ENCODE assay signal across 8 cellular contexts in the genomic region with DNA sequence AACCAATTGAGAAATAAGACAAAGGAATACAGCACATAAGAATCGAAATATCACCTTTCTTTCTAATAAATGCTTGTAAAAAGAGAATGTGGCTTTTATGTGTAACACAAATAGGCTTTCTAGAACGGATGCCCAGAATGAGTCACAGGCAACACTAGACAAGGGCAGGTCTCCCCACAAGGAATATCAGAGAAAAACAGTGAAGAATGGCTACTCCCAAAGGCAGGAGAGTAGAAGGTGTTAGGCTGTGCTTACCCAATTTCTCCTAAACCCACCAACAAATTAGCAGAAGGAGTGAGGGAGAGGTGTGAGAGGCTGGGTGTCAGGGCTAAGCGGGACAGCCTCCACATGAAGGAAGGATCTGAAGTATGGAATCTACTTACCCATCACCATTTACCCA. TPM values are rescaled to one million over a fixed set of nuclear protein-coding genes. Genes with fewer than 3 reads are reported as not detected.
DNase-seq lines count a peak whose midpoint lies in the region; ATAC-seq and TF ChIP-seq lines count a peak whose summit lies in the region.

No MANE protein-coding gene starts in this region.

- no peaks in the 10 kb centered on the region for H3K27me3 Mint-ChIP-seq in IgD-negative memory B cell
- no peaks in the 10 kb centered on the region for H3K27me3 Mint-ChIP-seq in effector memory CD8-positive, alpha-beta T cell

- no peak for TF ChIP-seq POLR2A in erythroblast (IDR thresholded peaks at IDR 0.05; ENCODE audit: low read length)

- peak overlapping the region; percentile 23; the same call in 1 of the 2 replicates for H3K4me3 ChIP-seq in GM08714 (ENCODE audit: low read length)

- peak overlapping the region in 2 of 4 donors; percentile 0 to 65 for H3K4me3 Mint-ChIP-seq in IgD-negative memory B cell
- H3K4me3 Mint-ChIP-seq in effector memory CD8-positive, alpha-beta T cell: peak overlapping the region; percentile 72 to 78

- peaks cover 31 to 40% (median 40%) of the 10 kb centered on the region in 3 donors for H3K4me1 Mint-ChIP-seq in IgD-negative memory B cell
- peaks cover 39 to 44% of the 10 kb centered on the region in 2 donors for H3K4me1 Mint-ChIP-seq in effector memory CD8-positive, alpha-beta T cell (ENCODE audit: low read depth in 2 of 2)

- H3K9me3 Mint-ChIP-seq in IgD-negative memory B cell: no peaks in the 10 kb centered on the region
- no peaks in the 10 kb centered on the region for H3K9me3 Mint-ChIP-seq in effector memory CD8-positive, alpha-beta T cell

- peaks cover 6% of the 10 kb centered on the region for H3K36me3 Mint-ChIP-seq in IgD-negative memory B cell
- no peaks in the 10 kb centered on the region for H3K36me3 Mint-ChIP-seq in effector memory CD8-positive, alpha-beta T cell (ENCODE audit: insufficient read depth)

- peak; percentile 8 to 24 (median 12) for DNase-seq in effector memory CD8-positive, alpha-beta T cell
- DNase-seq in NCI-H1048 (lab: John Stamatoyannopoulos, UW): no peak
- no peak for DNase-seq in erythroblast (lab: John Stamatoyannopoulos, UW)
- no peak for DNase-seq in NCI-H1436 (lab: John Stamatoyannopoulos, UW)
- DNase-seq in NCI-H774 (lab: John Stamatoyannopoulos, UW): no peak

- peak; percentile 61 for ATAC-seq in GM21576 (IDR thresholded peaks at IDR 0.05; ENCODE audit: unreplicated experiment)
- peak; percentile 75 for ATAC-seq in effector memory CD8-positive, alpha-beta T cell (replicated peaks)

- peak overlapping the region; percentile 68 to 92 (median 91) for H3K27ac Mint-ChIP-seq in IgD-negative memory B cell
- peak overlapping the region; percentile 91 to 92 for H3K27ac Mint-ChIP-seq in effector memory CD8-positive, alpha-beta T cell

RNA-seq across cellular contexts. Expression of gene GALNT4, which starts 55.2 kb away (rescaled TPM):
- 3.1 TPM for polyA plus RNA-seq in IgD-negative memory B cell

RNA-seq across cellular contexts. Expression of gene POC1B, which starts 56.5 kb away (rescaled TPM):
- polyA plus RNA-seq in IgD-negative memory B cell: 26.1 TPM

Comparison
In these comparisons a context has a peak if more than half of its experiments do, and no peak if none do; other contexts are left out.
1. DNase-seq: peak in effector memory CD8-positive, alpha-beta T cell (3 of 3); none in NCI-H1048 (single experiment), erythroblast (0 of 2), NCI-H1436 (single experiment) and NCI-H774 (single experiment).